Comparison of ENCODE assay signal across 15 cellular contexts in genomic region chr4:159607824-159608223, GRCh38.
DNase-seq lines count a peak whose midpoint lies in the region; ATAC-seq and TF ChIP-seq lines count a peak whose summit lies in the region.
"Had no signal": no experiment of that assay in that cellular context is flagged by ENCODE, and none has a peak within 500 bp of the region (broad histone marks: within the 10 kb centered on the region; RNA-seq: fewer than 3 reads in every experiment).

No MANE protein-coding gene starts in this region.

- H3K4me3 ChIP-seq in uterus: no peak overlapping the region

- intact Hi-C loops in uterus (cut with DNase I; ENCODE audit: low total_unique reads): no loop called here

- ATAC-seq in HG03280 (IDR thresholded peaks at IDR 0.05; ENCODE audit: unreplicated experiment): no peak
- ATAC-seq: activated T-cell treated with anti-CD3 and anti-CD28 coated beads, Interleukin-2, amount 50 U/mL, for 72 hours; effector memory CD8-positive, alpha-beta T cell had no signal

- no peaks in the 10 kb centered on the region for H3K27me3 ChIP-seq in uterus

- H3K36me3 ChIP-seq in uterus: no peaks in the 10 kb centered on the region

- H3K9me3 ChIP-seq in uterus: no peaks in the 10 kb centered on the region

- DNase-seq in D341Med (ENCODE audit: low spot score) (peak; percentile 50), NCI-H1048 (lab: John Stamatoyannopoulos, UW) (peak; percentile 47), astrocyte of the hippocampus (ENCODE audit: low read depth, low spot score) (peak; percentile 84), left kidney (ENCODE audit: low read depth, low spot score) (peak; percentile 16), uterus (no peak), NCI-H2029 treated with DMSO at 0.1 percent for 48 hours (lab: John Stamatoyannopoulos, UW) (no peak), NCI-H526 (lab: John Stamatoyannopoulos, UW) (no peak)
- DNase-seq: activated CD4-positive, alpha-beta memory T cell treated with anti-CD3 and anti-CD28 coated beads for 36 hours; activated T-cell treated with anti-CD3 and anti-CD28 coated beads, Interleukin-2, amount 50 U/mL, for 72 hours; AML-193; effector memory CD8-positive, alpha-beta T cell; foreskin fibroblast; NCI-H345; OCI-M1 had no signal

- TF ChIP-seq POLR2A in uterus (IDR thresholded peaks at IDR 0.05): no peak

- no peak for TF ChIP-seq CTCF in uterus (IDR thresholded peaks at IDR 0.05)

- no peaks in the 10 kb centered on the region for H3K4me1 ChIP-seq in uterus

- H3K27ac ChIP-seq in uterus: no peak overlapping the region

Comparison
In these comparisons a context has a peak if more than half of its experiments do, and no peak if none do; other contexts are left out.
1. DNase-seq: peak in D341Med (single experiment), NCI-H1048 (single experiment), astrocyte of the hippocampus (single experiment) and left kidney (single experiment); none in uterus (0 of 2), NCI-H2029 treated with DMSO at 0.1 percent for 48 hours (single experiment) and NCI-H526 (0 of 2).